In the genomic region with DNA sequence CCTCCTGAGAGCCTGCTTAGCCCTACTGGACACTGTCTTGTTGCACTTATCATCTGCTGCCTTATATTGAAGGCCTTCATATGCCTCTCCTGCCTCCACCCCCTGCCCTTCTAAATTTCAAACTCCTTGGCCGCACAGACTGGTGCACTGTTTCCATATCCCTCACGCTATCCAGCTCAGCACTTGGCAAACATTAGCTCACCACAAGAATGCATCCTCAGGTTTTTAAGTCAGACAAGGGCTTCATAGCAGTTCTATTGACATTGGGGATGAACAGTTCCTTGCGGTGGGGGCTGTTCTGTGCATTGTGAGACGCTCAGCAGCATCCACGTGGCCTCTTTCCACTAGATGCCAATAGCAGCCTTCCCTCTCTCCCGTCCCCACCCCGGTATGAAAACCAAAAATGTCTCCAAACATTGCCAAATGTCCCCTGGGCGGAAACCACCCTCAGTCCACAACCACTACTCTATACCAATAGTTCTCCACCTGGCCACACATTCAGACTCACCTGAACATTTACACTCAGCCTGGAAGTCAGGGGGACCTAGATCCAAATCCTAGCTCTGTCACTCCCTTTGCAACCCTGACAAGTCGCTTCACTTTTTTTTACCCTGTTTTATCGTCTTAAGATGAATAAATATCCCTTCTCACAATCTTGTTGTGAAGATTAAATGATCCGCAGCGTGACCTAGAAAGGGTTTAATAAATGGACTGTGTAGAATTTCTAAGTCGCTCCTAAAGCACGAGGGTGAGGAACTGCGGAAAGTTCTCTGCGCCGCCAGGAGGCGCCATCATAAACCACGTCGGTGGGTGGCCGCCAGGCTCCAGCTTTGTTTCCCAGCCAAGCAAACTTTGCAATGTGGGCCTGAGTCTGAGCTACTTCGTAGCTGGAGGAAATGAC, we compare ENCODE assay signal across 8 cellular contexts. TPM values are rescaled to one million over a fixed set of nuclear protein-coding genes. Genes with fewer than 3 reads are reported as not detected.
DNase-seq lines count a peak whose midpoint lies in the region; ATAC-seq, FAIRE-seq and TF ChIP-seq lines count a peak whose summit lies in the region.

No MANE protein-coding gene starts in this region.

- H3K27me3 ChIP-seq in CD8-positive, alpha-beta memory T cell (ENCODE audit: insufficient read depth, low read length, poor library complexity, severe bottlenecking), result peaks cover 4% of the 10 kb centered on the region
- peaks cover 5 to 23% of the 10 kb centered on the region in 2 experiments; a peak in 4 of 5 replicates for H3K27me3 ChIP-seq in K562 (ENCODE audit: control insufficient read depth in 2 of 2, insufficient read depth in 2 of 2, low read length in 2 of 2)

- no peak overlapping the region for H3K4me3 ChIP-seq in CD8-positive, alpha-beta memory T cell (ENCODE audit: low read length)
- H3K4me3 ChIP-seq in K562 (no peak overlapping the region), kidney (ENCODE audit: low read length in 2 of 2) (no peak overlapping the region)

- H3K9me3 ChIP-seq in CD8-positive, alpha-beta memory T cell (ENCODE audit: low read length), result no peaks in the 10 kb centered on the region
- no peaks in the 10 kb centered on the region for H3K9me3 ChIP-seq in T-helper 17 cell (ENCODE audit: control insufficient read depth, low read length, poor library complexity, severe bottlenecking)
- H3K9me3 ChIP-seq in K562 (replicated peaks; ENCODE audit: control insufficient read depth, insufficient read depth, low read depth, low read length), result no peaks in the 10 kb centered on the region
- H3K9me3 ChIP-seq in kidney (ENCODE audit: control insufficient read depth in 1 of 2, low read length in 2 of 2), result no peaks in the 10 kb centered on the region

- peaks cover 20 to 47% of the 10 kb centered on the region in 2 donors for H3K27me3 Mint-ChIP-seq in CD8-positive, alpha-beta memory T cell
- H3K27me3 Mint-ChIP-seq in T-helper 17 cell, result peaks cover 61% of the 10 kb centered on the region

- POLR2A ChIA-PET in CD8-positive, alpha-beta memory T cell (lab: Charles Lee), result interaction anchor here (0.7 kb wide), 1 partner anchor 154 kb away, joined by 3 read pairs; no protein-coding TSS in a partner anchor
- POLR2A ChIA-PET in K562 (lab: Yijun Ruan, JAX), result interaction anchor here (0.6 to 1.3 kb wide), 6 partner anchors 9 to 833 kb away, joined by 3 to 6 read pairs (median 4); a partner anchor contains a TSS

- H2AFZ ChIP-seq in K562 (ENCODE audit: low read depth, low read length), result no peak overlapping the region

- H3K36me3 ChIP-seq in CD8-positive, alpha-beta memory T cell (ENCODE audit: insufficient read depth, low read length), result no peaks in the 10 kb centered on the region
- H3K36me3 ChIP-seq in K562 (ENCODE audit: control insufficient read depth, insufficient read depth, low read length) (no peaks in the 10 kb centered on the region), kidney (ENCODE audit: control insufficient read depth in 1 of 2, insufficient read depth in 2 of 2, low read length in 2 of 2) (no peaks in the 10 kb centered on the region)

- H3K27ac Mint-ChIP-seq in CD8-positive, alpha-beta memory T cell, result peak overlapping the region in 1 of 8 donors; percentile 89
- H3K27ac Mint-ChIP-seq in T-helper 17 cell, result peak overlapping the region; percentile 34

- peak; percentile 88 for FAIRE-seq in K562 (lab: Jason Lieb, UNC)
- FAIRE-seq in kidney (lab: Jason Lieb, UNC), result no peak

- peak; percentile 10 to 60 (median 17) for DNase-seq in CD8-positive, alpha-beta memory T cell
- DNase-seq in HPDE6-E6E7 (ENCODE audit: extremely low spot score), result peak; percentile 22
- peak in 2 of 3 donors; percentile 13 to 53 for DNase-seq in T-helper 17 cell
- peak; percentile 53 to 77 (median 74) for DNase-seq in K562 (ENCODE audit: extremely low read depth in 1 of 4, low spot score in 3 of 4)
- DNase-seq in kidney, result no peak
- DNase-seq in stimulated activated CD8-positive, alpha-beta memory T cell treated with anti-CD3 and anti-CD28 coated beads, Interleukin-2, amount 100 ng/mL, for 1 hour (ENCODE audit: low read depth in 2 of 2), result peak; percentile 15 to 24

- no TSS peak for BruUV-seq in K562 (replicated peaks; lab: Mats Ljungman, UMichigan)

- H3K9me3 Mint-ChIP-seq in CD8-positive, alpha-beta memory T cell, result no peaks in the 10 kb centered on the region

- no peak overlapping the region for H3K27ac ChIP-seq in CD8-positive, alpha-beta memory T cell (ENCODE audit: low read depth, low read length)
- H3K27ac ChIP-seq in K562 (ENCODE audit: extremely low read depth, low read depth, low read length) (no peak overlapping the region), kidney (ENCODE audit: low read depth in 2 of 2, low read length in 2 of 2) (no peak overlapping the region)

- peak in 1 of 2 experiments; percentile 67; a peak in 3 of 4 replicates for TF ChIP-seq RAD21 in K562 (CRISPR knock-in tag; conservative IDR thresholded peaks at IDR 0.05 in 1 of 2, IDR thresholded peaks at IDR 0.05 in 1 of 2)

- H3K79me2 ChIP-seq in K562 (ENCODE audit: control insufficient read depth, insufficient read depth, low read length), result no peaks in the 10 kb centered on the region

- WGBS in K562 (ENCODE audit: insufficient coverage, low coverage, missing lambda C conversion rate), result 2% methylated on average over 22 of the region's 22 CpGs

- TF ChIP-seq CTCF in K562 (IDR thresholded peaks at IDR 0.05 in 2 of 3, conservative IDR thresholded peaks at IDR 0.05 in 1 of 3; ENCODE audit: insufficient read depth in 2 of 3, low read depth in 1 of 3, low read length in 3 of 3), result peak; percentile 87 to 93 (median 90)
- peak; percentile 51 for TF ChIP-seq CTCF in kidney (IDR thresholded peaks at IDR 0.05; ENCODE audit: borderline replicate concordance, extremely low read depth, insufficient read depth)

- CTCF ChIA-PET in CD8-positive, alpha-beta memory T cell (lab: Charles Lee), result interaction anchor here (0.7 to 2.8 kb wide), 8 partner anchors 8 to 58 kb away, joined by 3 to 20 read pairs (median 4); no protein-coding TSS in a partner anchor
- CTCF ChIA-PET in K562 (lab: Yijun Ruan, JAX; ENCODE audit: low intra/inter-chr PET ratio), result interaction anchor here (0.7 to 2.0 kb wide), 5 partner anchors 28 to 165 kb away, joined by 4 to 16 read pairs (median 6); no protein-coding TSS in a partner anchor

- no peak overlapping the region for H3K4me2 ChIP-seq in K562 (ENCODE audit: insufficient read depth, low read length)

- no peak overlapping the region for H3K9ac ChIP-seq in K562 (ENCODE audit: insufficient read depth in 1 of 2, low read depth in 2 of 2, low read length in 2 of 2)
- no peak overlapping the region for H3K9ac ChIP-seq in kidney (ENCODE audit: low read length in 2 of 2)

- no peak for TF ChIP-seq EP300 in K562 (IDR thresholded peaks at IDR 0.05; ENCODE audit: low read length)

- H4K20me1 ChIP-seq in K562 (replicated peaks; ENCODE audit: control insufficient read depth, insufficient read depth, low read length), result no peaks in the 10 kb centered on the region

- no peak for TF ChIP-seq POLR2A in K562 (conservative IDR thresholded peaks at IDR 0.05)

- no peak overlapping the region for H3K4me3 Mint-ChIP-seq in CD8-positive, alpha-beta memory T cell
- H3K4me3 Mint-ChIP-seq in T-helper 17 cell, result no peak overlapping the region

- intact Hi-C loops in K562 (cut with micrococcal nuclease), result loop anchor here (2.0 kb wide), 1 partner anchor 28 kb away; no protein-coding TSS in a partner anchor
- intact Hi-C loops in kidney (cut with DNase I), result no loop called here

- H3K4me1 Mint-ChIP-seq in CD8-positive, alpha-beta memory T cell, result peaks cover 0 to 3% (median 0%) of the 10 kb centered on the region in 3 donors
- H3K4me1 Mint-ChIP-seq in T-helper 17 cell, result peaks cover 11% of the 10 kb centered on the region

- peak; percentile 60 for ATAC-seq in T-helper 17 cell
- ATAC-seq in K562, result peak; percentile 91
- ATAC-seq in GM21367 (IDR thresholded peaks at IDR 0.05; ENCODE audit: unreplicated experiment), result no peak
- no peak for ATAC-seq in GM18858 (IDR thresholded peaks at IDR 0.05; ENCODE audit: unreplicated experiment)

- no peaks in the 10 kb centered on the region for H3K9me1 ChIP-seq in K562 (ENCODE audit: control insufficient read depth, insufficient read depth, low read length)

- H3K4me1 ChIP-seq in CD8-positive, alpha-beta memory T cell (ENCODE audit: insufficient read depth, low read length), result no peaks in the 10 kb centered on the region
- H3K4me1 ChIP-seq in K562 (replicated peaks in 1 of 2; ENCODE audit: control insufficient read depth in 2 of 2, insufficient read depth in 2 of 2, low read length in 2 of 2), result no peaks in the 10 kb centered on the region
- no peaks in the 10 kb centered on the region for H3K4me1 ChIP-seq in kidney (ENCODE audit: control insufficient read depth in 1 of 2, insufficient read depth in 1 of 2, low read depth in 1 of 2, low read length in 2 of 2)

- H3K36me3 Mint-ChIP-seq in CD8-positive, alpha-beta memory T cell, result no peaks in the 10 kb centered on the region
- H3K36me3 Mint-ChIP-seq in T-helper 17 cell (ENCODE audit: low read depth), result peaks cover 2% of the 10 kb centered on the region

- in situ Hi-C loops in K562 (cut with MboI), result loop anchor here (10.0 kb wide), 1 partner anchor 162 kb away; a partner anchor contains a TSS

RNA-seq across cellular contexts. Expression of a gene that starts 3.6 kb away (rescaled TPM):
- total RNA-seq in CD8-positive, alpha-beta memory T cell, result not detected
- not detected for polyA plus RNA-seq in CD8-positive, alpha-beta memory T cell
- total RNA-seq in T-helper 17 cell (under 1 TPM in 1 of 2 donors, not detected in 1; 0.25 TPM), K562 (2014; rRNA removed) (not detected in 2 replicates), K562 (2014; rRNA removed; fragmentation: Illumina TruSeq; extraction: Trizol) (not detected in 2 replicates), K562 (2015; rRNA removed; fragmentation: Illumina TruSeq; extraction: Trizol) (not detected in 2 replicates), K562 (2021) (not detected in 2 replicates), kidney (0.69 TPM)
- not detected in 2 replicates for total RNA-seq in K562 (2011; cell fraction: chromatin; rRNA removed; ENCODE audit: low replicate concordance)
- total RNA-seq in K562 (2011; cell fraction: nucleolus; rRNA removed), result not detected in 2 replicates
- not detected in 2 replicates for total RNA-seq in K562 (2011; cell fraction: nucleoplasm; rRNA removed)
- polyA plus RNA-seq in K562 (2011; rRNA removed) (not detected in 2 replicates), K562 (2014; fragmentation: Illumina TruSeq; extraction: Trizol) (not detected in 2 replicates), K562 (2014; fragmentation: Nextera tagmentation; extraction: Ambion mirVana) (not detected), K562 (2014; rRNA removed) (not detected in 2 replicates), kidney (ENCODE audit: insufficient read depth, low read depth, low replicate concordance) (not detected)
- polyA plus RNA-seq in K562 (2011; cell fraction: cytosol; rRNA removed), result not detected in 2 replicates
- not detected in 2 replicates for polyA plus RNA-seq in K562 (2011; cell fraction: nucleus; rRNA removed)
- not detected in 2 replicates for polyA plus RNA-seq in K562 (2012)
- polyA minus RNA-seq in K562 (2011; rRNA and poly(A)+ RNA removed), result not detected in 2 replicates
- polyA minus RNA-seq in K562 (2011; cell fraction: cytosol; rRNA and poly(A)+ RNA removed), result not detected in 2 replicates
- not detected in 2 replicates for polyA minus RNA-seq in K562 (2011; cell fraction: nucleus; rRNA and poly(A)+ RNA removed)

RNA-seq across cellular contexts. Expression of a gene that starts 37.4 kb away (rescaled TPM):
- total RNA-seq in CD8-positive, alpha-beta memory T cell, result not detected
- not detected for polyA plus RNA-seq in CD8-positive, alpha-beta memory T cell
- total RNA-seq in T-helper 17 cell, result not detected
- not detected in 2 replicates for total RNA-seq in K562 (2011; cell fraction: chromatin; rRNA removed; ENCODE audit: low replicate concordance)
- total RNA-seq in K562 (2011; cell fraction: nucleolus; rRNA removed), result not detected in 2 replicates
- not detected in 2 replicates for total RNA-seq in K562 (2011; cell fraction: nucleoplasm; rRNA removed)
- not detected in 2 replicates for total RNA-seq in K562 (2014; rRNA removed)
- not detected in 2 replicates for total RNA-seq in K562 (2014; rRNA removed; fragmentation: Illumina TruSeq; extraction: Trizol)
- not detected in 2 replicates for total RNA-seq in K562 (2015; rRNA removed; fragmentation: Illumina TruSeq; extraction: Trizol)
- total RNA-seq in K562 (2021), result 0.24 and 0.29 TPM in 2 replicates
- polyA plus RNA-seq in K562 (2011; rRNA removed), result not detected in 2 replicates
- not detected in 2 replicates for polyA plus RNA-seq in K562 (2011; cell fraction: cytosol; rRNA removed)
- polyA plus RNA-seq in K562 (2011; cell fraction: nucleus; rRNA removed), result not detected in 2 replicates
- polyA plus RNA-seq in K562 (2012), result 0.03 TPM in 1 of 2 replicates, not detected in the other
- not detected in 2 replicates for polyA plus RNA-seq in K562 (2014; fragmentation: Illumina TruSeq; extraction: Trizol)
- not detected for polyA plus RNA-seq in K562 (2014; fragmentation: Nextera tagmentation; extraction: Ambion mirVana)
- polyA plus RNA-seq in K562 (2014; rRNA removed), result not detected in 2 replicates
- polyA minus RNA-seq in K562 (2011; rRNA and poly(A)+ RNA removed), result not detected in 2 replicates
- polyA minus RNA-seq in K562 (2011; cell fraction: cytosol; rRNA and poly(A)+ RNA removed), result not detected in 2 replicates
- polyA minus RNA-seq in K562 (2011; cell fraction: nucleus; rRNA and poly(A)+ RNA removed), result not detected in 2 replicates
- not detected for total RNA-seq in kidney
- polyA plus RNA-seq in kidney (ENCODE audit: insufficient read depth, low read depth, low replicate concordance), result not detected

RNA-seq across cellular contexts. Expression of a gene that starts 51.7 kb away (rescaled TPM):
- not detected for total RNA-seq in CD8-positive, alpha-beta memory T cell
- polyA plus RNA-seq in CD8-positive, alpha-beta memory T cell, result not detected
- total RNA-seq in T-helper 17 cell (not detected), K562 (2014; rRNA removed) (0.29 TPM in 1 of 2 replicates, not detected in the other), K562 (2014; rRNA removed; fragmentation: Illumina TruSeq; extraction: Trizol) (not detected in 2 replicates), K562 (2015; rRNA removed; fragmentation: Illumina TruSeq; extraction: Trizol) (not detected in 2 replicates), K562 (2021) (not detected in 2 replicates), kidney (not detected)
- total RNA-seq in K562 (2011; cell fraction: chromatin; rRNA removed; ENCODE audit: low replicate concordance), result not detected in 2 replicates
- not detected in 2 replicates for total RNA-seq in K562 (2011; cell fraction: nucleolus; rRNA removed)
- not detected in 2 replicates for total RNA-seq in K562 (2011; cell fraction: nucleoplasm; rRNA removed)
- polyA plus RNA-seq in K562 (2011; rRNA removed) (not detected in 2 replicates), K562 (2014; fragmentation: Illumina TruSeq; extraction: Trizol) (not detected in 2 replicates), K562 (2014; fragmentation: Nextera tagmentation; extraction: Ambion mirVana) (under 1 TPM in 1 of 2 experiments, not detected in 1; 0.11 TPM), K562 (2014; rRNA removed) (not detected in 2 replicates), kidney (ENCODE audit: insufficient read depth, low read depth, low replicate concordance) (not detected)
- polyA plus RNA-seq in K562 (2011; cell fraction: cytosol; rRNA removed), result 0.06 TPM in 1 of 2 replicates, not detected in the other
- not detected in 2 replicates for polyA plus RNA-seq in K562 (2011; cell fraction: nucleus; rRNA removed)
- polyA plus RNA-seq in K562 (2012), result 0.04 and 0.78 TPM in 2 replicates
- polyA minus RNA-seq in K562 (2011; rRNA and poly(A)+ RNA removed), result not detected in 2 replicates
- not detected in 2 replicates for polyA minus RNA-seq in K562 (2011; cell fraction: cytosol; rRNA and poly(A)+ RNA removed)
- polyA minus RNA-seq in K562 (2011; cell fraction: nucleus; rRNA and poly(A)+ RNA removed), result not detected in 2 replicates

RNA-seq across cellular contexts. Expression of a gene that starts 52.1 kb away (rescaled TPM):
- not detected for total RNA-seq in CD8-positive, alpha-beta memory T cell
- polyA plus RNA-seq in CD8-positive, alpha-beta memory T cell, result not detected
- not detected for total RNA-seq in T-helper 17 cell
- total RNA-seq in K562 (2011; cell fraction: chromatin; rRNA removed; ENCODE audit: low replicate concordance), result not detected in 2 replicates
- not detected in 2 replicates for total RNA-seq in K562 (2011; cell fraction: nucleolus; rRNA removed)
- not detected in 2 replicates for total RNA-seq in K562 (2011; cell fraction: nucleoplasm; rRNA removed)
- not detected in 2 replicates for total RNA-seq in K562 (2014; rRNA removed)
- total RNA-seq in K562 (2014; rRNA removed; fragmentation: Illumina TruSeq; extraction: Trizol), result not detected in 2 replicates
- not detected in 2 replicates for total RNA-seq in K562 (2015; rRNA removed; fragmentation: Illumina TruSeq; extraction: Trizol)
- not detected in 2 replicates for total RNA-seq in K562 (2021)
- polyA plus RNA-seq in K562 (2011; rRNA removed), result not detected in 2 replicates
- not detected in 2 replicates for polyA plus RNA-seq in K562 (2011; cell fraction: cytosol; rRNA removed)
- not detected in 2 replicates for polyA plus RNA-seq in K562 (2011; cell fraction: nucleus; rRNA removed)
- polyA plus RNA-seq in K562 (2012), result 0.03 TPM in 1 of 2 replicates, not detected in the other
- polyA plus RNA-seq in K562 (2014; fragmentation: Illumina TruSeq; extraction: Trizol), result not detected in 2 replicates
- polyA plus RNA-seq in K562 (2014; fragmentation: Nextera tagmentation; extraction: Ambion mirVana), result under 1 TPM in 1 of 2 experiments, not detected in 1; 0.03 TPM
- 0.04 TPM in 1 of 2 replicates, not detected in the other for polyA plus RNA-seq in K562 (2014; rRNA removed)
- not detected in 2 replicates for polyA minus RNA-seq in K562 (2011; rRNA and poly(A)+ RNA removed)
- polyA minus RNA-seq in K562 (2011; cell fraction: cytosol; rRNA and poly(A)+ RNA removed), result not detected in 2 replicates
- polyA minus RNA-seq in K562 (2011; cell fraction: nucleus; rRNA and poly(A)+ RNA removed), result not detected in 2 replicates
- total RNA-seq in kidney, result not detected
- not detected for polyA plus RNA-seq in kidney (ENCODE audit: insufficient read depth, low read depth, low replicate concordance)

Comparison
In these comparisons a context has a peak if more than half of its experiments do, and no peak if none do; other contexts are left out.
1. ATAC-seq: peak in T-helper 17 cell (single experiment) and K562 (single experiment); none in GM21367 (single experiment) and GM18858 (single experiment).